16 cellular contexts compared by ENCODE assay signal in the genomic region with DNA sequence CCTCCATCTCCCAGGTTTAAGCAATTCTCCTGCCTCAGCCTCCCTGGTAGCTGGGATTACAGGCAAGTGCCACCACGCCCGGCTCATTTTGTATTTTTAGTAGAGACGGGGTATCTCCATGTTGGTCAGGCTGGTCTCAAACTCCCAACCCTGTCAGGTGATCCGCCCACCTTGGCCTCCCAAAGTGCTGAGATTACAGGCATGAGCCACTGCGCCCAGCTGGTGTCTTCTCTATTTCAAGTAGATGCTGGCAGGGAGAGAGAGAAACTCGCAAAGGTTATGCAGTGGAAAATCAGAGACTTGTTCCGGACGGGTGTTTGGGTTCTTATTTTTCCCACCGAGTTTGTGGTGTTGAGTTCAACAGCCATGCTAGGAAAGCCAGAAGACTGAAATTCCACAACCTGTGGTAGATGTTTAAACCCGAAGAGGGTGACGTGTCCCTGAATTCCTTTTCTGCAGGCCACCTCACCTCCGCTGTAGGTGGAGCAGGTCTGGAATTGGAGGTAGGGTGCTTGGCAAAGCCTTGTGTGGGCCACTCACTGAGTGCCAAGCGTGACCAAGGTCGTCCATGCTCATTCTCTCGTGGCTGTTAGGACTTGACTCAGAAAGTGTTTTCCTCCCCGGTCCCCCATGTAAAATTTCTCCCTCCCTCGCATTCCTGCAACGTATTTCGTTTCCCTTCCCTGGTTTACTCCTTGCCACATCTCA. TPM values are rescaled to one million over a fixed set of nuclear protein-coding genes. Genes with fewer than 3 reads are reported as not detected.
A peak's percentile ranks its signal among the peaks of the same experiment; 100 is the strongest.
DNase-seq lines count a peak whose midpoint lies in the region; ATAC-seq and TF ChIP-seq lines count a peak whose summit lies in the region.
"Had no signal": no experiment of that assay in that cellular context is flagged by ENCODE, and none has a peak within 500 bp of the region (broad histone marks: within the 10 kb centered on the region; RNA-seq: fewer than 3 reads in every experiment).

No MANE protein-coding gene starts in this region.

- H3K9me3 Mint-ChIP-seq in nephron: no peaks in the 10 kb centered on the region
- no peaks in the 10 kb centered on the region for H3K9me3 Mint-ChIP-seq in CD4-positive, alpha-beta memory T cell
- no peaks in the 10 kb centered on the region for H3K9me3 Mint-ChIP-seq in naive thymus-derived CD8-positive, alpha-beta T cell
- H3K9me3 Mint-ChIP-seq: CD8-positive, alpha-beta T cell; GM23338 had no signal

- 77 to 79% methylated on average over 19 of the region's 19 CpGs for WGBS in upper lobe of left lung, 2 donors

- TF ChIP-seq POLR2A in upper lobe of left lung (IDR thresholded peaks at IDR 0.05): no peak

- no peak for TF ChIP-seq EP300 in upper lobe of left lung (IDR thresholded peaks at IDR 0.05)

- POLR2A ChIA-PET in CD4-positive, alpha-beta memory T cell (lab: Charles Lee; ENCODE audit: partially characterized antibody): no interaction called here
- POLR2A ChIA-PET in naive thymus-derived CD8-positive, alpha-beta T cell (lab: Charles Lee): no interaction called here

- peak overlapping the region; percentile 41 to 92 (median 49) for H3K27ac Mint-ChIP-seq in nephron
- H3K27ac Mint-ChIP-seq in CD4-positive, alpha-beta memory T cell: no peak overlapping the region
- no peak overlapping the region for H3K27ac Mint-ChIP-seq in naive thymus-derived CD8-positive, alpha-beta T cell
- H3K27ac Mint-ChIP-seq: CD8-positive, alpha-beta T cell; GM23338 had no signal

- H3K36me3 ChIP-seq in upper lobe of left lung: no peaks in the 10 kb centered on the region
- no peaks in the 10 kb centered on the region for H3K36me3 ChIP-seq in CD4-positive, alpha-beta memory T cell (ENCODE audit: insufficient read depth, low read length)

- no peak overlapping the region for H3K4me3 Mint-ChIP-seq in nephron
- H3K4me3 Mint-ChIP-seq in CD4-positive, alpha-beta memory T cell: no peak overlapping the region
- no peak overlapping the region for H3K4me3 Mint-ChIP-seq in naive thymus-derived CD8-positive, alpha-beta T cell
- H3K4me3 Mint-ChIP-seq: CD8-positive, alpha-beta T cell; GM23338 had no signal

- no peaks in the 10 kb centered on the region for H3K9me3 ChIP-seq in upper lobe of left lung
- no peaks in the 10 kb centered on the region for H3K9me3 ChIP-seq in CD4-positive, alpha-beta memory T cell (ENCODE audit: control insufficient read depth in 1 of 2, low read length in 2 of 2)

- peaks cover 26% of the 10 kb centered on the region for H3K4me1 Mint-ChIP-seq in nephron
- H3K4me1 Mint-ChIP-seq in CD4-positive, alpha-beta memory T cell: peaks cover 7 to 15% (median 11%) of the 10 kb centered on the region in 4 donors
- H3K4me1 Mint-ChIP-seq in naive thymus-derived CD8-positive, alpha-beta T cell: peaks cover 6 to 22% (median 13%) of the 10 kb centered on the region in 4 donors
- H3K4me1 Mint-ChIP-seq: GM23338 had no signal

- peaks cover 4 to 21% (median 9%) of the 10 kb centered on the region in 4 donors for H3K4me1 ChIP-seq in upper lobe of left lung
- peaks cover 14% of the 10 kb centered on the region for H3K4me1 ChIP-seq in CD4-positive, alpha-beta memory T cell (ENCODE audit: insufficient read depth, low read length)

- H3K27me3 Mint-ChIP-seq in nephron (ENCODE audit: low read depth): peaks cover 6% of the 10 kb centered on the region
- H3K27me3 Mint-ChIP-seq in CD4-positive, alpha-beta memory T cell: peaks cover 0 to 4% of the 10 kb centered on the region in 2 donors
- no peaks in the 10 kb centered on the region for H3K27me3 Mint-ChIP-seq in naive thymus-derived CD8-positive, alpha-beta T cell

- peak; percentile 90 for DNase-seq in HK-2 (ENCODE audit: unreplicated experiment)
- peak; percentile 85 for DNase-seq in glomerular visceral epithelial cell (ENCODE audit: extremely low spot score)
- DNase-seq in upper lobe of left lung: peak in 1 of 2 donors; percentile 50
- no peak for DNase-seq in cardiac septum (ENCODE audit: low spot score)
- no peak for DNase-seq in CD4-positive, alpha-beta memory T cell
- DNase-seq in naive thymus-derived CD8-positive, alpha-beta T cell: no peak
- DNase-seq: CD8-positive, alpha-beta T cell; KG1; NCI-H1092; NCI-H1694; NCI-H446; NCI-H774; SIG-M5 had no signal

- no peaks in the 10 kb centered on the region for H3K36me3 Mint-ChIP-seq in nephron (ENCODE audit: low read depth)
- no peaks in the 10 kb centered on the region for H3K36me3 Mint-ChIP-seq in CD4-positive, alpha-beta memory T cell
- no peaks in the 10 kb centered on the region for H3K36me3 Mint-ChIP-seq in naive thymus-derived CD8-positive, alpha-beta T cell
- H3K36me3 Mint-ChIP-seq: CD8-positive, alpha-beta T cell had no signal

- ATAC-seq in upper lobe of left lung (ENCODE audit: low FRiP score in 2 of 2): peak; percentile 37 to 83
- no peak for ATAC-seq in naive thymus-derived CD8-positive, alpha-beta T cell
- ATAC-seq: CD8-positive, alpha-beta T cell; GM23338 had no signal

- H3K4me3 ChIP-seq in upper lobe of left lung: no peak overlapping the region
- H3K4me3 ChIP-seq in CD4-positive, alpha-beta memory T cell (ENCODE audit: low read length in 2 of 2): no peak overlapping the region
- H3K4me3 ChIP-seq: GM23338 had no signal

- TF ChIP-seq CTCF in nephron (IDR thresholded peaks at IDR 0.05; ENCODE audit: unreplicated experiment in 3 of 3) (no peak), upper lobe of left lung (IDR thresholded peaks at IDR 0.05) (no peak)

- no peaks in the 10 kb centered on the region for H3K27me3 ChIP-seq in upper lobe of left lung
- H3K27me3 ChIP-seq in CD4-positive, alpha-beta memory T cell (ENCODE audit: insufficient read depth, low read length): no peaks in the 10 kb centered on the region

- CTCF ChIA-PET in CD4-positive, alpha-beta memory T cell (lab: Charles Lee; ENCODE audit: partially characterized antibody): interaction anchor here (0.7 kb wide), 1 partner anchor 62 kb away, joined by 3 read pairs; no protein-coding TSS in a partner anchor

- intact Hi-C loops in cardiac septum (cut with DNase I): no loop called here
- intact Hi-C loops in CD4-positive, alpha-beta memory T cell (cut with micrococcal nuclease): no loop called here

- peak overlapping the region in 3 of 4 donors; percentile 20 to 66 (median 63) for H3K27ac ChIP-seq in upper lobe of left lung
- H3K27ac ChIP-seq in CD4-positive, alpha-beta memory T cell (ENCODE audit: low read depth, low read length): no peak overlapping the region
- H3K27ac ChIP-seq: HL-60 had no signal

RNA-seq across cellular contexts. Expression of gene ZDHHC7, which starts 7.3 kb away (rescaled TPM):
- total RNA-seq in upper lobe of left lung (100 to 1,000 TPM in 1 of 6 donors, 10 to 100 TPM in 5; 77.4 to 112 (median 92.7) TPM), cardiac septum (43.7 TPM)
- total RNA-seq in CD4-positive, alpha-beta memory T cell: 10 to 100 TPM; 33.8 to 35.6 TPM
- polyA plus RNA-seq in CD4-positive, alpha-beta memory T cell: 10 to 100 TPM; 27.1 to 40.2 TPM
- 10 to 100 TPM; 29.0 to 32.5 TPM for total RNA-seq in naive thymus-derived CD8-positive, alpha-beta T cell
- 10 to 100 TPM; 28.8 to 45.3 (median 37.7) TPM for polyA plus RNA-seq in naive thymus-derived CD8-positive, alpha-beta T cell

RNA-seq across cellular contexts. Expression of gene KIAA0513, which starts 8.9 kb away (rescaled TPM):
- total RNA-seq in upper lobe of left lung (10 to 100 TPM; 21.6 to 77.5 (median 37.9) TPM), cardiac septum (8.3 TPM)
- 10 to 100 TPM; 17.7 to 19.0 TPM for total RNA-seq in CD4-positive, alpha-beta memory T cell
- 10 to 100 TPM in 1 of 2 donors, 1 to 10 TPM in 1; 1.3 to 11.8 TPM for polyA plus RNA-seq in CD4-positive, alpha-beta memory T cell
- 10 to 100 TPM; 13.0 to 15.1 TPM for total RNA-seq in naive thymus-derived CD8-positive, alpha-beta T cell
- 10 to 100 TPM in 1 of 3 donors, 1 to 10 TPM in 2; 4.5 to 12.1 (median 7.8) TPM for polyA plus RNA-seq in naive thymus-derived CD8-positive, alpha-beta T cell

Comparison
In these comparisons a context has a peak if more than half of its experiments do, and no peak if none do; other contexts are left out.
1. DNase-seq: peak in HK-2 (single experiment) and glomerular visceral epithelial cell (single experiment); none in cardiac septum (single experiment), CD4-positive, alpha-beta memory T cell (0 of 5) and naive thymus-derived CD8-positive, alpha-beta T cell (0 of 10).
2. H3K27ac Mint-ChIP-seq: peak in nephron (3 of 3); none in CD4-positive, alpha-beta memory T cell (0 of 7) and naive thymus-derived CD8-positive, alpha-beta T cell (0 of 10).
3. ATAC-seq: peak in upper lobe of left lung (2 of 2); none in naive thymus-derived CD8-positive, alpha-beta T cell (0 of 2).